ENCODE assay signal across 19 cellular contexts in the genomic region with DNA sequence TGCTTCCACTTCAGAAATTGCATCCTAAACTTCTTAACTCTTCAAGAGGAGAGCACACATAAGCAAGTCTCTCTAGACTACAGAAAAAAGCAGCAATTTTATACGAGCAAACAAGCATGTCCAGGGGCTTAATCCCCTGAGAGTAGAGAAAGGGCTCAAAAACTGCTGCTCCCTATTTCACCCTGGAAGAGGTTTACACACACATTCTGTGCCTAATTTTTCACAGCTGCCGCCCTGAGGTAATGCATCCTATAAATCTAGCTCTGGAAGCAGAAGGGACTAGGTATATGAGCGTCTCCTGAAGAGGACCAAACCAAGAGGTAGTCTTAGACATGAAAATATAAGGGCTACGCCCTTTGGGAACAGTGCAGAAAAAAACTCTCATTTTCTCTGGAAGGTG.
"Had no signal": no experiment of that assay in that cellular context is flagged by ENCODE, and none has a peak within 500 bp of the region (broad histone marks: within the 10 kb centered on the region; RNA-seq: fewer than 3 reads in every experiment).

No MANE protein-coding gene starts in this region.

- ATAC-seq: body of pancreas; effector memory CD8-positive, alpha-beta T cell; gastrocnemius medialis; stimulated activated naive B cell treated with anti-CD40 and anti-IgM and Interleukin-4, amounts not matched to agents 10 μg/mL and 1 μg/mL and 100 μg/mL, for 72 hours had no signal

- H3K4me3 ChIP-seq: adrenal gland, body of pancreas, gastrocnemius medialis, left lung, spleen, transverse colon had no signal

- H3K36me3 ChIP-seq: adrenal gland, gastrocnemius medialis, left lung, neutrophil, spleen, transverse colon had no signal

- H3K4me1 ChIP-seq: adrenal gland, gastrocnemius medialis, left lung, spleen had no signal

- H3K27ac Mint-ChIP-seq: dendritic cell treated with granulocyte-macrophage colony-stimulating factor and Interleukin-4, amounts not matched to agents 40 ng/mL and 50 ng/mL, for 4 days; stimulated activated naive B cell treated with anti-CD40 and anti-IgM and Interleukin-4, amounts not matched to agents 10 μg/mL and 1 μg/mL and 100 μg/mL, for 72 hours; T-helper 1 cell treated with Interleukin-12 subunit alpha and Interleukin-12 subunit beta and Interleukin-4 antibody, amounts not matched to agents 30 μg/mL and 1 μg/mL, for 36 hours had no signal

- H3K27me3 Mint-ChIP-seq: dendritic cell treated with granulocyte-macrophage colony-stimulating factor and Interleukin-4, amounts not matched to agents 40 ng/mL and 50 ng/mL, for 4 days; effector memory CD8-positive, alpha-beta T cell; stimulated activated naive B cell treated with anti-CD40 and anti-IgM and Interleukin-4, amounts not matched to agents 10 μg/mL and 1 μg/mL and 100 μg/mL, for 72 hours had no signal

- H3K4me1 Mint-ChIP-seq: stimulated activated naive B cell treated with anti-CD40 and anti-IgM and Interleukin-4, amounts not matched to agents 10 μg/mL and 1 μg/mL and 100 μg/mL, for 72 hours had no signal

- H3K27ac ChIP-seq: adrenal gland, body of pancreas, epithelial cell of prostate, gastrocnemius medialis, left lung, neutrophil, spleen, transverse colon had no signal

- H3K27me3 ChIP-seq: adrenal gland, body of pancreas, gastrocnemius medialis, left lung, neutrophil, spleen, transverse colon had no signal

- DNase-seq: activated CD4-positive, alpha-beta T cell treated with anti-CD3 and anti-CD28 coated beads, Interleukin-2, amount 50 U/mL, for 1 hour; activated CD4-positive, CD25-positive, alpha-beta regulatory T cell; activated naive CD4-positive, alpha-beta T cell treated with anti-CD3 and anti-CD28 coated beads, Interleukin-2, amount 50 U/mL, for 16 hours; adrenal gland; body of pancreas; effector memory CD8-positive, alpha-beta T cell; gastrocnemius medialis; left lung; posterior cingulate gyrus; spleen; stimulated activated CD4-positive, alpha-beta T cell treated with anti-CD3 and anti-CD28 coated beads, Interleukin-2, amount 100 ng/mL, for 24 hours; stimulated activated naive B cell treated with anti-CD40 and anti-IgM and Interleukin-4, amounts not matched to agents 10 μg/mL and 1 μg/mL and 100 μg/mL, for 72 hours; transverse colon had no signal

- H3K4me3 Mint-ChIP-seq: dendritic cell treated with granulocyte-macrophage colony-stimulating factor and Interleukin-4, amounts not matched to agents 40 ng/mL and 50 ng/mL, for 4 days; effector memory CD8-positive, alpha-beta T cell; stimulated activated naive B cell treated with anti-CD40 and anti-IgM and Interleukin-4, amounts not matched to agents 10 μg/mL and 1 μg/mL and 100 μg/mL, for 72 hours; T-helper 1 cell treated with Interleukin-12 subunit alpha and Interleukin-12 subunit beta and Interleukin-4 antibody, amounts not matched to agents 30 μg/mL and 1 μg/mL, for 36 hours had no signal

- H3K9me3 ChIP-seq: adrenal gland, gastrocnemius medialis, neutrophil had no signal

- FAIRE-seq: keratinocyte, TTC549 had no signal
